In the genomic region with DNA sequence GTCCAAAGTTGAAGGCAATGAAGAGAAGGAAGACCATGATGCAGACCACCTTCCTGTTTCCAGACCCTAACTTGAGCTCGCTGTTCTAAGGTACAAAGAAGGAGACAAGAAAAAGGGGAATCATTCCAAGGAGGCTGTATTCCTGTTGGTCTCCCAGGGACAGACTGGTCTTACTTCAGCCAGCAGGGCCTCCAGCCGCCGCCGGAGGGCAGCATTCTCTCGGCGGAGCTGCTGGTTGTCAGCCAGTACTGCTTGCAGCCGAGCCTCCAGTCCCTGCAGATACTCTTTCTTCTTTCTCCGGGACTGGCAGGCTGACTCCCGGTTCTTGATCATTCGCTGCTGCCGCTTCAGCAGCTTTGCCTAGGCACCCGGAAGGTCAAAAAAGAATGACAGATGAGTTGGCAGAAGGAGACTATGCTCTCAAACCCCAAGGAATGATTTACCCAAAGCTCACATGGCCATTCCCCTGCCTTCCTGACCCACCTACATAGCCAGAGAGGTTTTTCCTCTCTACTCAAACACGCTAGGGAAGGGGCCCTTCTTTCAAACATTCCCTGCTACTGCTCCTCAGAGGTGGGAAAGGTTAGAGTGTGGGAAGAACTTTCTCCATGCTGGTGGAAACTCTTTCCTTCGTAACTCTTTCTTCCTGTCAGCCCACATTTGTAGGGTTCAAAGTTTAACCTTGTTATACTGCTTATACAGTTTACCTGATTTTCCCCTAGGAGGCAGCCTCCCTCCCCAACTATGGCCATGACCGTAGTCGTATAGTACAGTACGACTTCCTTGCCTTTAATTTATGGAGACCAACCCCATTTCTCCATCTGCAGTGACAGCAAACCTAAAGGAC, we compare ENCODE assay signal across 1 cellular context.
TF ChIP-seq lines count a peak whose summit lies in the region.

No MANE protein-coding gene starts in this region.

TF ChIP-seq in HepG2, 621 proteins besides CTCF, POLR2A, EP300 and RAD21 (continued from another document and continues in another):
- TF ChIP-seq ZNF407 (CRISPR knock-in tag; IDR thresholded peaks at IDR 0.05; ENCODE audit: not compliant biosample characterization): peak; percentile 42
- TF ChIP-seq SOX6 (IDR thresholded peaks at IDR 0.05): no peak
- TF ChIP-seq SOX6 (CRISPR knock-in tag; IDR thresholded peaks at IDR 0.05): peak; percentile 56; the same call in 1 of the 2 replicates
- TF ChIP-seq ZNF646 (CRISPR knock-in tag; IDR thresholded peaks at IDR 0.05): no peak
- TF ChIP-seq BCLAF1 (IDR thresholded peaks at IDR 0.05): no peak
- no peak for TF ChIP-seq ZNF17 (CRISPR knock-in tag; IDR thresholded peaks at IDR 0.05)
- no peak; the same call in 1 of the 2 replicates for TF ChIP-seq NRL (CRISPR knock-in tag; IDR thresholded peaks at IDR 0.05; ENCODE audit: borderline replicate concordance)
- 0 out of 2 replicates have a peak, but pooled peaks have one; percentile 27 for TF ChIP-seq ZNF772 (CRISPR knock-in tag; IDR thresholded peaks at IDR 0.05)
- no peak; the same call in 1 of the 2 replicates for TF ChIP-seq TBX2 (CRISPR knock-in tag; IDR thresholded peaks at IDR 0.05; ENCODE audit: borderline replicate concordance)
- peak; percentile 69 for TF ChIP-seq GABPB1 (CRISPR knock-in tag; IDR thresholded peaks at IDR 0.05)
- TF ChIP-seq ZSCAN21 (CRISPR knock-in tag; IDR thresholded peaks at IDR 0.05; ENCODE audit: borderline replicate concordance): no peak
- TF ChIP-seq SMAD3 (CRISPR knock-in tag; IDR thresholded peaks at IDR 0.05): peak; percentile 65
- TF ChIP-seq MEF2D (CRISPR knock-in tag; IDR thresholded peaks at IDR 0.05): peak; percentile 22; the same call in 1 of the 2 replicates
- 0 out of 2 replicates have a peak, but pooled peaks have one; percentile 46 for TF ChIP-seq ZKSCAN8 (CRISPR knock-in tag; IDR thresholded peaks at IDR 0.05; ENCODE audit: borderline replicate concordance)
- TF ChIP-seq ZNF546 (CRISPR knock-in tag; conservative IDR thresholded peaks at IDR 0.05): no peak
- no peak for TF ChIP-seq ZNF138 (CRISPR knock-in tag; IDR thresholded peaks at IDR 0.05; ENCODE audit: low read depth)
- peak; percentile 20; the same call in 1 of the 2 replicates for TF ChIP-seq ZIK1 (CRISPR knock-in tag; IDR thresholded peaks at IDR 0.05; ENCODE audit: borderline replicate concordance, low read depth)
- no peak for TF ChIP-seq KAT2B (IDR thresholded peaks at IDR 0.05; ENCODE audit: borderline replicate concordance, low read depth, low read length)
- TF ChIP-seq ZNF335 (CRISPR knock-in tag; IDR thresholded peaks at IDR 0.05): no peak
- peak; percentile 53; the same call in 1 of the 2 replicates for TF ChIP-seq SP4 (CRISPR knock-in tag; IDR thresholded peaks at IDR 0.05)
- peak; percentile 90; the same call in 1 of the 2 replicates for TF ChIP-seq ZNF800 (CRISPR knock-in tag; IDR thresholded peaks at IDR 0.05)
- 0 out of 2 replicates have a peak, but pooled peaks have one; percentile 75 for TF ChIP-seq RFXAP (CRISPR knock-in tag; IDR thresholded peaks at IDR 0.05; ENCODE audit: borderline replicate concordance)
- TF ChIP-seq ZBTB26 (CRISPR knock-in tag; IDR thresholded peaks at IDR 0.05; ENCODE audit: borderline replicate concordance): peak; percentile 58; the same call in 1 of the 2 replicates
- no peak for TF ChIP-seq FUBP1 (CRISPR knock-in tag; IDR thresholded peaks at IDR 0.05; ENCODE audit: borderline replicate concordance)
- no peak for TF ChIP-seq GFI1 (CRISPR knock-in tag; IDR thresholded peaks at IDR 0.05; ENCODE audit: borderline replicate concordance)
